Comparison of ENCODE assay signal across 23 cellular contexts in genomic region chr3:60202052-60202753, GRCh38.
DNase-seq lines count a peak whose midpoint lies in the region; FAIRE-seq and TF ChIP-seq lines count a peak whose summit lies in the region.
"Had no signal": no experiment of that assay in that cellular context is flagged by ENCODE, and none has a peak within 500 bp of the region (broad histone marks: within the 10 kb centered on the region; RNA-seq: fewer than 3 reads in every experiment).

No MANE protein-coding gene starts in this region.

- TF ChIP-seq CTCF in Calu3 (IDR thresholded peaks at IDR 0.05; ENCODE audit: unreplicated experiment): no peak

- DNase-seq in NCI-H1417 (lab: John Stamatoyannopoulos, UW) (peak in 2 of 3 experiments; percentile 16 to 62), NCI-H1417 treated with DMSO at 0.1 percent for 48 hours (lab: John Stamatoyannopoulos, UW) (no peak), NCI-H146 (lab: John Stamatoyannopoulos, UW) (peak; percentile 85), NOMO-1 treated with dmso at 0.1 percent for 144 hours (lab: John Stamatoyannopoulos, UW; ENCODE audit: unreplicated experiment) (peak; percentile 16), smooth muscle cell of the brain vasculature (ENCODE audit: low read depth, low spot score) (peak; percentile 10), HuH-7.5 (ENCODE audit: low spot score) (no peak), Calu3 (no peak), urothelium cell line (ENCODE audit: low spot score) (no peak)
- DNase-seq: activated CD4-positive, alpha-beta T cell treated with anti-CD3 and anti-CD28 coated beads for 1 hour; BE2C; body of pancreas; GF-D8; left lung; NCI-H524 treated with DMSO at 0.1 percent for 48 hours; Peyer's patch; stimulated activated CD4-positive, alpha-beta T cell treated with anti-CD3 and anti-CD28 coated beads, Interleukin-2, amount 100 ng/mL, for 24 hours; stimulated activated naive CD8-positive, alpha-beta T cell treated with anti-CD3 and anti-CD28 coated beads, Interleukin-15, amount 100 ng/mL, for 72 hours had no signal

- intact Hi-C loops in Calu3 (cut with micrococcal nuclease; ENCODE audit: unreplicated experiment): no loop called here

- H3K4me1 Mint-ChIP-seq in Calu3 (ENCODE audit: low read depth, unreplicated experiment): no peaks in the 10 kb centered on the region
- H3K4me1 Mint-ChIP-seq: stimulated activated naive CD8-positive, alpha-beta T cell treated with anti-CD3 and anti-CD28 coated beads, Interleukin-15, amount 100 ng/mL, for 72 hours had no signal

- FAIRE-seq in urothelium cell line (lab: Jason Lieb, UNC): no peak
- FAIRE-seq: GM12892 had no signal

- H3K36me3 Mint-ChIP-seq in Calu3 (ENCODE audit: insufficient read depth, unreplicated experiment): no peaks in the 10 kb centered on the region
- H3K36me3 Mint-ChIP-seq: activated naive CD8-positive, alpha-beta T cell; type B pancreatic cell had no signal

- BruUV-seq in Calu3 (replicated peaks; lab: Mats Ljungman, UMichigan): no TSS peak

- H3K27ac Mint-ChIP-seq in Calu3 (ENCODE audit: unreplicated experiment): no peak overlapping the region
- H3K27ac Mint-ChIP-seq: activated naive CD8-positive, alpha-beta T cell; activated T-helper 1 cell treated with anti-CD3 and anti-CD28 coated beads, Interleukin-12 subunit alpha, Interleukin-12 subunit beta, Interleukin-2, Interleukin-4 antibody, amounts not matched to agents 30 ng/mL and 10 ng/mL and 1 ng/mL, durations not matched to agents 14 hours and 24 hours and 36 hours; progenitor cell of endocrine pancreas; stimulated activated naive CD8-positive, alpha-beta T cell treated with anti-CD3 and anti-CD28 coated beads, Interleukin-15, amount 100 ng/mL, for 72 hours; type B pancreatic cell had no signal

- H3K9me3 Mint-ChIP-seq in Calu3 (ENCODE audit: low read depth, unreplicated experiment): peaks cover 9% of the 10 kb centered on the region
- H3K9me3 Mint-ChIP-seq: neural crest cell, type B pancreatic cell had no signal

- H3K27me3 Mint-ChIP-seq in Calu3 (ENCODE audit: unreplicated experiment): no peaks in the 10 kb centered on the region
- H3K27me3 Mint-ChIP-seq: activated naive CD8-positive, alpha-beta T cell; progenitor cell of endocrine pancreas; stimulated activated naive CD8-positive, alpha-beta T cell treated with anti-CD3 and anti-CD28 coated beads, Interleukin-15, amount 100 ng/mL, for 72 hours; type B pancreatic cell had no signal

- no peak overlapping the region for H3K4me3 Mint-ChIP-seq in Calu3 (ENCODE audit: low read depth, unreplicated experiment)
- H3K4me3 Mint-ChIP-seq: activated naive CD8-positive, alpha-beta T cell; activated T-helper 1 cell treated with anti-CD3 and anti-CD28 coated beads, Interleukin-12 subunit alpha, Interleukin-12 subunit beta, Interleukin-2, Interleukin-4 antibody, amounts not matched to agents 30 ng/mL and 10 ng/mL and 1 ng/mL, durations not matched to agents 14 hours and 24 hours and 36 hours; neural crest cell; stimulated activated naive CD8-positive, alpha-beta T cell treated with anti-CD3 and anti-CD28 coated beads, Interleukin-15, amount 100 ng/mL, for 72 hours; type B pancreatic cell had no signal

- CTCF ChIA-PET in Calu3 (lab: Charles Lee): no interaction called here

Comparison
In these comparisons a context has a peak if more than half of its experiments do, and no peak if none do; other contexts are left out.
1. DNase-seq: peak in NCI-H1417 (2 of 3), NCI-H146 (single experiment), NOMO-1 treated with dmso at 0.1 percent for 144 hours (single experiment) and smooth muscle cell of the brain vasculature (single experiment); none in NCI-H1417 treated with DMSO at 0.1 percent for 48 hours (single experiment), HuH-7.5 (single experiment), Calu3 (single experiment) and urothelium cell line (single experiment).